ENCODE assay signal across 27 cellular contexts in the genomic region with DNA sequence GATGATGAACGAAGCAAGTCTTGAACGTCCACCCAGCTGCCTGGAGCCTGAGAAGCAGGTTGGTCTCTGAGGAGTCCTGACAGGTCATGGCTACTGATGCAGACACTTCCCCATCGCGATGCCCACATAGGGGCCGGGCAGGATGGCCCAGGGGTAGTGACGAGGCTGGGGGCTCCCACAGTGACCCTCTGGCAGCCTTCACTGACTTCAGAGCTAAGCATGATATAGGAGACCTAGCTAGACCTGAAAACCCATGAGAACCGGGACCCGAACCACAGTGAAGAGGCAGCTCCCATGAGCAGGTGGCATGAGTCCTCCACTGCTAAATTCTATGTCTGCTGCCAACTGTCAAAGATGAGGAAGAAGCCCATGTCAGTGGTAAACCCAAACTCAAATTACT.
"Had no signal": no experiment of that assay in that cellular context is flagged by ENCODE, and none has a peak within 500 bp of the region (broad histone marks: within the 10 kb centered on the region; RNA-seq: fewer than 3 reads in every experiment).

No MANE protein-coding gene starts in this region.

- H3K4me1 ChIP-seq: colonic mucosa had no signal

- H3K9me3 Mint-ChIP-seq: activated B cell treated with CpG ODN at 0.5 μM for 24 hours; activated CD4-positive, alpha-beta memory T cell treated with anti-CD3 and anti-CD28 coated beads, Interleukin-2, amount 10 ng/mL, durations not matched to agents 7 days and 5 days; activated naive CD4-positive, alpha-beta T cell treated with anti-CD3 and anti-CD28 coated beads, Interleukin-2, amount 10 ng/mL, durations not matched to agents 7 days and 5 days; activated naive CD4-positive, alpha-beta T cell treated with anti-CD3 and anti-CD28 coated beads, Interleukin-2, amount 50 U/mL, for 72 hours; activated naive CD8-positive, alpha-beta T cell treated with anti-CD3 and anti-CD28 coated beads, Interleukin-2, amount 10 ng/mL, durations not matched to agents 7 days and 5 days; activated T-cell treated with anti-CD3 and anti-CD28 coated beads, Interleukin-2, amount 50 U/mL, for 24 hours; activated T-cell treated with anti-CD3 and anti-CD28 coated beads, Interleukin-2, amount 50 U/mL, for 72 hours; T-helper 2 cell treated with Interferon-gamma antibody and Interleukin-4, amounts not matched to agents 5 μg/mL and 100 μg/mL, for 36 hours had no signal

- H3K36me3 ChIP-seq: cardiac muscle cell, colonic mucosa, gastroesophageal sphincter, heart right ventricle, WERI-Rb-1 had no signal

- H3K4me1 Mint-ChIP-seq: activated B cell treated with CpG ODN at 0.5 μM for 24 hours; activated CD4-positive, alpha-beta memory T cell treated with anti-CD3 and anti-CD28 coated beads, Interleukin-2, amount 10 ng/mL, durations not matched to agents 7 days and 5 days; activated naive CD4-positive, alpha-beta T cell treated with anti-CD3 and anti-CD28 coated beads, Interleukin-2, amount 10 ng/mL, durations not matched to agents 7 days and 5 days; activated naive CD8-positive, alpha-beta T cell treated with anti-CD3 and anti-CD28 coated beads, Interleukin-2, amount 10 ng/mL, durations not matched to agents 7 days and 5 days; T-helper 17 cell had no signal

- DNase-seq: activated B cell treated with CpG ODN at 0.5 μM for 24 hours; activated CD4-positive, alpha-beta memory T cell treated with anti-CD3 and anti-CD28 coated beads, Interleukin-2, amount 10 ng/mL, durations not matched to agents 7 days and 5 days; activated CD4-positive, alpha-beta T cell treated with anti-CD3 and anti-CD28 coated beads for 48 hours; activated CD8-positive, alpha-beta memory T cell treated with anti-CD3 and anti-CD28 coated beads, Interleukin-2, amount 50 U/mL, for 48 hours; activated gamma-delta T cell; activated naive CD4-positive, alpha-beta T cell; activated naive CD4-positive, alpha-beta T cell treated with anti-CD3 and anti-CD28 coated beads, Interleukin-2, amount 10 ng/mL, durations not matched to agents 7 days and 5 days; activated naive CD8-positive, alpha-beta T cell treated with anti-CD3 and anti-CD28 coated beads, Interleukin-2, amount 10 ng/mL, durations not matched to agents 7 days and 5 days; activated T-cell treated with anti-CD3 and anti-CD28 coated beads for 4 hours; activated T-cell treated with anti-CD3 and anti-CD28 coated beads, Interleukin-2, amount 50 U/mL, for 24 hours; activated T-cell treated with anti-CD3 and anti-CD28 coated beads, Interleukin-2, amount 50 U/mL, for 72 hours; central memory CD4-positive, alpha-beta T cell; cerebellar nuclear complex; colonic mucosa; effector CD8-positive, alpha-beta T cell; T-helper 1 cell; T-helper 17 cell; T1000; WERI-Rb-1 had no signal

- H3K4me3 ChIP-seq: cardiac muscle cell, colonic mucosa, gastroesophageal sphincter, heart right ventricle had no signal

- H3K36me3 Mint-ChIP-seq: activated naive CD4-positive, alpha-beta T cell treated with anti-CD3 and anti-CD28 coated beads, Interleukin-2, amount 10 ng/mL, durations not matched to agents 7 days and 5 days; activated naive CD4-positive, alpha-beta T cell treated with anti-CD3 and anti-CD28 coated beads, Interleukin-2, amount 50 U/mL, for 72 hours; activated naive CD8-positive, alpha-beta T cell treated with anti-CD3 and anti-CD28 coated beads, Interleukin-2, amount 10 ng/mL, durations not matched to agents 7 days and 5 days had no signal

- H3K9me3 ChIP-seq: colonic mucosa, gastroesophageal sphincter, heart right ventricle had no signal

- H3K4me3 Mint-ChIP-seq: activated B cell treated with CpG ODN at 0.5 μM for 24 hours; activated CD4-positive, alpha-beta memory T cell treated with anti-CD3 and anti-CD28 coated beads, Interleukin-2, amount 10 ng/mL, durations not matched to agents 7 days and 5 days; activated naive CD4-positive, alpha-beta T cell treated with anti-CD3 and anti-CD28 coated beads, Interleukin-2, amount 10 ng/mL, durations not matched to agents 7 days and 5 days; activated naive CD8-positive, alpha-beta T cell treated with anti-CD3 and anti-CD28 coated beads, Interleukin-2, amount 10 ng/mL, durations not matched to agents 7 days and 5 days; activated T-cell treated with anti-CD3 and anti-CD28 coated beads, Interleukin-2, amount 50 U/mL, for 24 hours; activated T-cell treated with anti-CD3 and anti-CD28 coated beads, Interleukin-2, amount 50 U/mL, for 72 hours; T-helper 17 cell; T-helper 2 cell treated with Interferon-gamma antibody and Interleukin-4, amounts not matched to agents 5 μg/mL and 100 μg/mL, for 36 hours had no signal

- H3K27ac Mint-ChIP-seq: activated B cell treated with CpG ODN at 0.5 μM for 24 hours; activated CD4-positive, alpha-beta memory T cell treated with anti-CD3 and anti-CD28 coated beads, Interleukin-2, amount 10 ng/mL, durations not matched to agents 7 days and 5 days; activated naive CD4-positive, alpha-beta T cell treated with anti-CD3 and anti-CD28 coated beads, Interleukin-2, amount 10 ng/mL, durations not matched to agents 7 days and 5 days; activated naive CD4-positive, alpha-beta T cell treated with anti-CD3 and anti-CD28 coated beads, Interleukin-2, amount 50 U/mL, for 72 hours; activated naive CD8-positive, alpha-beta T cell treated with anti-CD3 and anti-CD28 coated beads, Interleukin-2, amount 10 ng/mL, durations not matched to agents 7 days and 5 days; activated T-cell treated with anti-CD3 and anti-CD28 coated beads, Interleukin-2, amount 50 U/mL, for 24 hours; activated T-cell treated with anti-CD3 and anti-CD28 coated beads, Interleukin-2, amount 50 U/mL, for 72 hours; T-helper 17 cell; T-helper 2 cell treated with Interferon-gamma antibody and Interleukin-4, amounts not matched to agents 5 μg/mL and 100 μg/mL, for 36 hours had no signal

- H3K27ac ChIP-seq: colonic mucosa, epithelial cell of prostate, foreskin keratinocyte, gastroesophageal sphincter, heart right ventricle, WERI-Rb-1 had no signal

- H3K27me3 ChIP-seq: cardiac muscle cell, colonic mucosa, gastroesophageal sphincter had no signal

- ATAC-seq: activated CD4-positive, CD25-positive, alpha-beta regulatory T cell treated with anti-CD3 and anti-CD28 coated beads, Interleukin-2, amount 50 U/mL, for 24 hours; activated naive CD4-positive, alpha-beta T cell treated with anti-CD3 and anti-CD28 coated beads, Interleukin-2, amount 50 U/mL, for 72 hours; activated T-cell treated with anti-CD3 and anti-CD28 coated beads, Interleukin-2, amount 50 U/mL, for 72 hours; T-helper 17 cell had no signal
